31 cellular contexts compared by ENCODE assay signal in genomic region chr17:79167486-79167885, GRCh38.
DNase-seq lines count a peak whose midpoint lies in the region; ATAC-seq and TF ChIP-seq lines count a peak whose summit lies in the region.
"Had no signal": no experiment of that assay in that cellular context is flagged by ENCODE, and none has a peak within 500 bp of the region (broad histone marks: within the 10 kb centered on the region; RNA-seq: fewer than 3 reads in every experiment).

No MANE protein-coding gene starts in this region.

- no peak overlapping the region for H2BK12ac ChIP-seq in neuronal stem cell (ENCODE audit: low read length)

- H3K9me3 ChIP-seq in BLaER1 (no peaks in the 10 kb centered on the region), neuronal stem cell (replicated peaks in 1 of 2; ENCODE audit: control insufficient read depth in 2 of 2, insufficient read depth in 1 of 2, low read depth in 1 of 2, low read length in 2 of 2) (no peaks in the 10 kb centered on the region), tibial artery (no peaks in the 10 kb centered on the region)
- no peaks in the 10 kb centered on the region for H3K9me3 ChIP-seq in BLaER1 treated with 17β-estradiol and CSF1 and Interleukin-3, amounts not matched to agents 10 nM and 100 nM (replicated peaks in 1 of 11)
- H3K9me3 ChIP-seq: A549, BE2C, Caco-2 had no signal

- peaks cover 90% of the 10 kb centered on the region for H3K4me1 ChIP-seq in BLaER1
- H3K4me1 ChIP-seq in BLaER1 treated with 17β-estradiol and CSF1 and Interleukin-3, amounts not matched to agents 10 nM and 100 nM: peaks cover 19 to 87% (median 79%) of the 10 kb centered on the region in 10 experiments
- peaks cover 0 to 7% of the 10 kb centered on the region in 2 donors for H3K4me1 ChIP-seq in neuronal stem cell (ENCODE audit: control insufficient read depth in 2 of 2, insufficient read depth in 1 of 2, low read depth in 1 of 2, low read length in 2 of 2)
- no peaks in the 10 kb centered on the region for H3K4me1 ChIP-seq in tibial artery
- H3K4me1 ChIP-seq: BE2C had no signal

- no peak overlapping the region for H3K9ac ChIP-seq in BLaER1
- H3K9ac ChIP-seq in BLaER1 treated with 17β-estradiol and CSF1 and Interleukin-3, amounts not matched to agents 10 nM and 100 nM: peak overlapping the region in 3 of 11 experiments; percentile 18 to 30 (median 20); a peak in 2 of 22 replicates
- no peak overlapping the region for H3K9ac ChIP-seq in neuronal stem cell (ENCODE audit: low read depth, low read length, poor library complexity)

- H3K23ac ChIP-seq in neuronal stem cell (ENCODE audit: low read depth, low read length, poor library complexity): no peak overlapping the region

- H2BK120ac ChIP-seq in neuronal stem cell (ENCODE audit: low read depth, low read length): no peak overlapping the region

- H2AK5ac ChIP-seq in neuronal stem cell (ENCODE audit: low read depth, low read length): peak overlapping the region; percentile 35

- no peaks in the 10 kb centered on the region for H3K9me3 Mint-ChIP-seq in activated T-cell treated with anti-CD3 and anti-CD28 coated beads, Interleukin-2, amount 50 U/mL, for 4 hours
- no peaks in the 10 kb centered on the region for H3K9me3 Mint-ChIP-seq in activated CD8-positive, alpha-beta T cell treated with anti-CD3 and anti-CD28 coated beads for 36 hours
- H3K9me3 Mint-ChIP-seq: CD4-positive, alpha-beta memory T cell; CD4-positive, alpha-beta T cell; CD4-positive, CD25-positive, alpha-beta regulatory T cell; CD8-positive, alpha-beta memory T cell; CD8-positive, alpha-beta T cell had no signal

- H3K4me3 ChIP-seq in BLaER1 (no peak overlapping the region), neuronal stem cell (ENCODE audit: low read length in 2 of 2) (no peak overlapping the region), tibial artery (no peak overlapping the region)
- no peak overlapping the region for H3K4me3 ChIP-seq in BLaER1 treated with 17β-estradiol and CSF1 and Interleukin-3, amounts not matched to agents 10 nM and 100 nM
- H3K4me3 ChIP-seq: A549 had no signal

- no peak overlapping the region for H4K8ac ChIP-seq in neuronal stem cell (ENCODE audit: low read depth, low read length)

- H3K27me3 Mint-ChIP-seq in activated T-cell treated with anti-CD3 and anti-CD28 coated beads, Interleukin-2, amount 50 U/mL, for 4 hours (ENCODE audit: low read depth): peaks cover 4% of the 10 kb centered on the region
- no peaks in the 10 kb centered on the region for H3K27me3 Mint-ChIP-seq in activated CD8-positive, alpha-beta T cell treated with anti-CD3 and anti-CD28 coated beads for 36 hours
- H3K27me3 Mint-ChIP-seq: CD4-positive, alpha-beta T cell had no signal

- no peak for ATAC-seq in activated T-cell treated with anti-CD3 and anti-CD28 coated beads, Interleukin-2, amount 50 U/mL, for 4 hours
- ATAC-seq in activated CD8-positive, alpha-beta T cell treated with anti-CD3 and anti-CD28 coated beads for 36 hours: no peak
- ATAC-seq: A549; CD8-positive, alpha-beta T cell had no signal

- H3K4me2 ChIP-seq in BLaER1: peak overlapping the region; percentile 81
- peak overlapping the region in 9 of 11 experiments; percentile 5 to 98 (median 71); a peak in 16 of 22 replicates for H3K4me2 ChIP-seq in BLaER1 treated with 17β-estradiol and CSF1 and Interleukin-3, amounts not matched to agents 10 nM and 100 nM
- H3K4me2 ChIP-seq in neuronal stem cell (ENCODE audit: insufficient read depth, low read length, poor library complexity, severe bottlenecking): no peak overlapping the region
- H3K4me2 ChIP-seq: A549 had no signal

- H3K27me3 ChIP-seq in BLaER1 (peaks cover 6% of the 10 kb centered on the region; the same call in 1 of the 2 replicates), neuronal stem cell (ENCODE audit: control insufficient read depth in 3 of 3, insufficient read depth in 3 of 3, low read depth in 1 of 3, low read length in 3 of 3) (peaks cover 0 to 82% (median 0%) of the 10 kb centered on the region in 3 experiments), tibial artery (peaks cover 0 to 85% of the 10 kb centered on the region in 2 donors)
- H3K27me3 ChIP-seq in BLaER1 treated with 17β-estradiol and CSF1 and Interleukin-3, amounts not matched to agents 10 nM and 100 nM: 0 out of 22 replicates have a peak, but pooled peaks cover 0 to 7% (median 0%) of the 10 kb centered on the region in 11 experiments

- H3K79me1 ChIP-seq in neuronal stem cell (ENCODE audit: low read depth, low read length): no peaks in the 10 kb centered on the region

- H2BK5ac ChIP-seq in neuronal stem cell (ENCODE audit: low read length): no peak overlapping the region

- H3K4me1 Mint-ChIP-seq in activated T-cell treated with anti-CD3 and anti-CD28 coated beads, Interleukin-2, amount 50 U/mL, for 4 hours (ENCODE audit: low read depth): no peaks in the 10 kb centered on the region
- H3K4me1 Mint-ChIP-seq in activated CD8-positive, alpha-beta T cell treated with anti-CD3 and anti-CD28 coated beads for 36 hours (ENCODE audit: low read depth): no peaks in the 10 kb centered on the region
- H3K4me1 Mint-ChIP-seq: B cell; CD14-positive monocyte; CD4-positive, alpha-beta memory T cell; CD4-positive, CD25-positive, alpha-beta regulatory T cell; CD8-positive, alpha-beta memory T cell had no signal

- H3K36me3 ChIP-seq in BLaER1 (no peaks in the 10 kb centered on the region), neuronal stem cell (replicated peaks in 1 of 2; ENCODE audit: control insufficient read depth in 2 of 2, insufficient read depth in 2 of 2, low read length in 2 of 2) (no peaks in the 10 kb centered on the region), tibial artery (no peaks in the 10 kb centered on the region)
- H3K36me3 ChIP-seq in BLaER1 treated with 17β-estradiol and CSF1 and Interleukin-3, amounts not matched to agents 10 nM and 100 nM: no peaks in the 10 kb centered on the region
- H3K36me3 ChIP-seq: BE2C had no signal

- no peak overlapping the region for H2AFZ ChIP-seq in neuronal stem cell (ENCODE audit: low read length)

- POLR2A ChIA-PET in activated CD8-positive, alpha-beta T cell treated with anti-CD3 and anti-CD28 coated beads for 36 hours (lab: Charles Lee): no interaction called here

- H3K27ac ChIP-seq in BLaER1 (0 out of 2 replicates have a peak overlapping the region, but pooled peaks have one; percentile 1), neuronal stem cell (replicated peaks; ENCODE audit: low read length) (no peak overlapping the region), tibial artery (no peak overlapping the region)
- H3K27ac ChIP-seq in BLaER1 treated with 17β-estradiol and CSF1 and Interleukin-3, amounts not matched to agents 10 nM and 100 nM: peak overlapping the region in 3 of 11 experiments; percentile 14 to 38 (median 32); a peak in 1 of 22 replicates
- H3K27ac ChIP-seq: 22Rv1, A549, C4-2B had no signal

- H3K4ac ChIP-seq in neuronal stem cell (ENCODE audit: low read length): no peak overlapping the region

- H4K91ac ChIP-seq in neuronal stem cell (ENCODE audit: low read depth, low read length, poor library complexity): no peak overlapping the region

- H3K36me3 Mint-ChIP-seq in activated T-cell treated with anti-CD3 and anti-CD28 coated beads, Interleukin-2, amount 50 U/mL, for 4 hours (ENCODE audit: insufficient read depth): no peaks in the 10 kb centered on the region
- no peaks in the 10 kb centered on the region for H3K36me3 Mint-ChIP-seq in activated CD8-positive, alpha-beta T cell treated with anti-CD3 and anti-CD28 coated beads for 36 hours (ENCODE audit: low read depth)
- H3K36me3 Mint-ChIP-seq: CD14-positive monocyte; CD4-positive, alpha-beta memory T cell; CD4-positive, CD25-positive, alpha-beta regulatory T cell; CD8-positive, alpha-beta memory T cell; CD8-positive, alpha-beta T cell had no signal

- H3K4me3 Mint-ChIP-seq in activated T-cell treated with anti-CD3 and anti-CD28 coated beads, Interleukin-2, amount 50 U/mL, for 4 hours: no peak overlapping the region
- no peak overlapping the region for H3K4me3 Mint-ChIP-seq in activated CD8-positive, alpha-beta T cell treated with anti-CD3 and anti-CD28 coated beads for 36 hours
- H3K4me3 Mint-ChIP-seq: B cell; CD14-positive monocyte; CD4-positive, alpha-beta memory T cell; CD4-positive, alpha-beta T cell; CD4-positive, CD25-positive, alpha-beta regulatory T cell; CD8-positive, alpha-beta memory T cell; CD8-positive, alpha-beta T cell had no signal

- TF ChIP-seq CTCF in activated CD8-positive, alpha-beta T cell treated with anti-CD3 and anti-CD28 coated beads for 36 hours (IDR thresholded peaks at IDR 0.05): no peak
- no peak for TF ChIP-seq CTCF in tibial artery (IDR thresholded peaks at IDR 0.05)

- CTCF ChIA-PET in activated CD8-positive, alpha-beta T cell treated with anti-CD3 and anti-CD28 coated beads for 36 hours (lab: Charles Lee): no interaction called here

- no peaks in the 10 kb centered on the region for H4K20me1 ChIP-seq in BLaER1
- H4K20me1 ChIP-seq in BLaER1 treated with 17β-estradiol and CSF1 and Interleukin-3, amounts not matched to agents 10 nM and 100 nM: no peaks in the 10 kb centered on the region; a peak in 1 of 22 replicates

- peak overlapping the region; percentile 8 for H3K14ac ChIP-seq in neuronal stem cell (ENCODE audit: low read length)

- H3K27ac Mint-ChIP-seq in activated CD8-positive, alpha-beta T cell treated with anti-CD3 and anti-CD28 coated beads for 36 hours: no peak overlapping the region
- H3K27ac Mint-ChIP-seq: B cell; CD14-positive monocyte; CD4-positive, alpha-beta memory T cell; CD4-positive, alpha-beta T cell; CD4-positive, CD25-positive, alpha-beta regulatory T cell; CD8-positive, alpha-beta memory T cell; CD8-positive, alpha-beta T cell had no signal

- WGBS in neuronal stem cell (ENCODE audit: extremely low coverage in 2 of 2, insufficient read length in 2 of 2, insufficient replicate concordance in 1 of 2), 2 donors: no CpG with 5 or more reads among the region's 14 CpGs

- no peak overlapping the region for H2BK15ac ChIP-seq in neuronal stem cell (ENCODE audit: low read length)

- DNase-seq in neuronal stem cell (ENCODE audit: low spot score) (no peak), tibial artery (no peak)
- no peak for DNase-seq in activated T-cell treated with anti-CD3 and anti-CD28 coated beads, Interleukin-2, amount 50 U/mL, for 4 hours
- no peak for DNase-seq in activated CD8-positive, alpha-beta T cell treated with anti-CD3 and anti-CD28 coated beads for 36 hours
- DNase-seq: 8988T; ACHN; AML-193; BE2C; C1 segment of cervical spinal cord; Caco-2; Calu3; CD4-positive, alpha-beta memory T cell; CD4-positive, alpha-beta T cell; CD4-positive, CD25-positive, alpha-beta regulatory T cell; CD8-positive, alpha-beta memory T cell; CD8-positive, alpha-beta T cell; COR-L47; DMS 273 treated with DMSO at 0.1 percent for 48 hours; DMS153; DMS53; DMS79; DMS79 treated with DMSO at 0.1 percent for 48 hours; DND-41; EL had no signal

- intact Hi-C loops in activated CD8-positive, alpha-beta T cell treated with anti-CD3 and anti-CD28 coated beads for 36 hours (cut with micrococcal nuclease): no loop called here
- intact Hi-C loops in tibial artery (cut with DNase I; ENCODE audit: low total_unique reads): no loop called here

- H3K18ac ChIP-seq in neuronal stem cell (ENCODE audit: low read length): peak overlapping the region; percentile 4
